13 cellular contexts compared by ENCODE assay signal in genomic region chr10:116014859-116015258, GRCh38.
DNase-seq lines count a peak whose midpoint lies in the region; ATAC-seq and TF ChIP-seq lines count a peak whose summit lies in the region.
"Had no signal": no experiment of that assay in that cellular context is flagged by ENCODE, and none has a peak within 500 bp of the region (broad histone marks: within the 10 kb centered on the region; RNA-seq: fewer than 3 reads in every experiment).

No MANE protein-coding gene starts in this region.

- no peaks in the 10 kb centered on the region for H3K36me3 Mint-ChIP-seq in osteocyte (ENCODE audit: unreplicated experiment)
- H3K36me3 Mint-ChIP-seq: activated naive CD4-positive, alpha-beta T cell treated with anti-CD3 and anti-CD28 coated beads, Interleukin-2, amount 50 U/mL, for 24 hours; WTC11 had no signal

- H3K9me2 ChIP-seq in GM23248 (ENCODE audit: insufficient read depth) = no peaks in the 10 kb centered on the region

- H3K4me1 ChIP-seq in adipocyte (ENCODE audit: control insufficient read depth, insufficient read depth, low read length) (no peaks in the 10 kb centered on the region), GM23248 (ENCODE audit: insufficient read depth) (no peaks in the 10 kb centered on the region)
- H3K4me1 ChIP-seq: transverse colon had no signal

- DNase-seq in adipocyte (ENCODE audit: low read depth) = peak; percentile 70
- DNase-seq in omental fat pad (ENCODE audit: low spot score) = no peak
- DNase-seq in NCI-H526 treated with DMSO at 0.1 percent for 48 hours (lab: John Stamatoyannopoulos, UW) = no peak
- no peak for DNase-seq in activated effector memory CD4-positive, alpha-beta T cell treated with Interleukin-2 at 50 U/mL for 16 hours
- DNase-seq in osteocyte (ENCODE audit: extremely low spot score, unreplicated experiment) = no peak
- no peak for DNase-seq in GM23248
- DNase-seq: AML-193, SW 1271, transverse colon had no signal

- no peak overlapping the region for H3K4me2 ChIP-seq in GM23248 (ENCODE audit: unreplicated experiment)

- H3K79me2 ChIP-seq in GM23248 (ENCODE audit: insufficient read depth) = no peaks in the 10 kb centered on the region

- no peak overlapping the region for H3K9ac ChIP-seq in adipocyte (ENCODE audit: low read length)
- no peak overlapping the region for H3K9ac ChIP-seq in GM23248

- H3K36me3 ChIP-seq in adipocyte (ENCODE audit: control insufficient read depth, insufficient read depth, low read length, severe bottlenecking) (no peaks in the 10 kb centered on the region), GM23248 (ENCODE audit: low read depth) (no peaks in the 10 kb centered on the region)
- H3K36me3 ChIP-seq: transverse colon had no signal

- 34 to 41% methylated on average over 5 of the region's 5 CpGs for WGBS in GM23248 (ENCODE audit: low coverage in 1 of 2, low lambda C conversion rate in 2 of 2, missing lambda C conversion rate in 2 of 2), 2 experiments

- peak; percentile 90 for ATAC-seq in GM18505 (IDR thresholded peaks at IDR 0.05; ENCODE audit: unreplicated experiment)
- peak; percentile 57 for ATAC-seq in HG02852 (IDR thresholded peaks at IDR 0.05; ENCODE audit: unreplicated experiment)
- ATAC-seq in omental fat pad (ENCODE audit: low FRiP score) = peak; percentile 28
- ATAC-seq: WTC11 had no signal

- H3K27ac ChIP-seq in GM23248 = no peak overlapping the region

- H3K27me3 ChIP-seq in adipocyte (replicated peaks; ENCODE audit: control insufficient read depth, insufficient read depth, low read length) (no peaks in the 10 kb centered on the region), GM23248 (replicated peaks; ENCODE audit: insufficient read depth) (no peaks in the 10 kb centered on the region)
- H3K27me3 ChIP-seq: transverse colon had no signal

- TF ChIP-seq POLR2A in GM18505 (IDR thresholded peaks at IDR 0.05; ENCODE audit: borderline replicate concordance, extremely low read depth, insufficient read depth, insufficient read length) = no peak

- H3K4me3 Mint-ChIP-seq in osteocyte (ENCODE audit: unreplicated experiment) = no peak overlapping the region
- H3K4me3 Mint-ChIP-seq: activated naive CD4-positive, alpha-beta T cell treated with anti-CD3 and anti-CD28 coated beads, Interleukin-2, amount 50 U/mL, for 24 hours; WTC11 had no signal

- peaks cover 6% of the 10 kb centered on the region for H3K9me3 ChIP-seq in adipocyte (ENCODE audit: control insufficient read depth, low read length)
- no peaks in the 10 kb centered on the region for H3K9me3 ChIP-seq in GM23248 (ENCODE audit: low read depth)
- H3K9me3 ChIP-seq: transverse colon had no signal

- no peaks in the 10 kb centered on the region for H3F3A ChIP-seq in GM23248 (ENCODE audit: insufficient read depth)

- in situ Hi-C loops in GM23248 (cut with MboI) = no loop called here

- no peaks in the 10 kb centered on the region for H3K27me3 Mint-ChIP-seq in osteocyte (ENCODE audit: unreplicated experiment)
- H3K27me3 Mint-ChIP-seq: activated naive CD4-positive, alpha-beta T cell treated with anti-CD3 and anti-CD28 coated beads, Interleukin-2, amount 50 U/mL, for 24 hours had no signal

- TF ChIP-seq CTCF in omental fat pad (IDR thresholded peaks at IDR 0.05) = no peak
- no peak for TF ChIP-seq CTCF in osteocyte (IDR thresholded peaks at IDR 0.05)

- H3K4me3 ChIP-seq in adipocyte (ENCODE audit: low read length) (no peak overlapping the region), GM23248 (no peak overlapping the region)
- H3K4me3 ChIP-seq: transverse colon had no signal

- H2AFZ ChIP-seq in GM23248 = no peak overlapping the region

- H3K9me3 Mint-ChIP-seq in osteocyte (ENCODE audit: unreplicated experiment) = peaks cover 11% of the 10 kb centered on the region
- H3K9me3 Mint-ChIP-seq: activated naive CD4-positive, alpha-beta T cell treated with anti-CD3 and anti-CD28 coated beads, Interleukin-2, amount 50 U/mL, for 24 hours had no signal

- peaks cover 9% of the 10 kb centered on the region for H3K4me1 Mint-ChIP-seq in osteocyte (ENCODE audit: unreplicated experiment)
- H3K4me1 Mint-ChIP-seq: activated naive CD4-positive, alpha-beta T cell treated with anti-CD3 and anti-CD28 coated beads, Interleukin-2, amount 50 U/mL, for 24 hours had no signal

- H4K20me1 ChIP-seq in GM23248 (ENCODE audit: insufficient read depth) = no peaks in the 10 kb centered on the region

- no peak overlapping the region for H3K27ac Mint-ChIP-seq in osteocyte (ENCODE audit: unreplicated experiment)
- H3K27ac Mint-ChIP-seq: activated naive CD4-positive, alpha-beta T cell treated with anti-CD3 and anti-CD28 coated beads, Interleukin-2, amount 50 U/mL, for 24 hours; WTC11 had no signal

Comparison
In these comparisons a context has a peak if more than half of its experiments do, and no peak if none do; other contexts are left out.
1. ATAC-seq: peak in every context shown above with its lines; median percentile 90 in GM18505; 57 in HG02852; 28 in omental fat pad.